In genomic region chr18:80244167-80244566, GRCh38 we compare ENCODE assay signal across 26 cellular contexts.
"Had no signal": no experiment of that assay in that cellular context is flagged by ENCODE, and none has a peak within 500 bp of the region (broad histone marks: within the 10 kb centered on the region; RNA-seq: fewer than 3 reads in every experiment).

No MANE protein-coding gene starts in this region.

- H3K4me1 Mint-ChIP-seq: activated CD4-positive, alpha-beta T cell treated with anti-CD3 and anti-CD28 coated beads, Interleukin-2, amount 10 ng/mL, durations not matched to agents 24 days and 14 days had no signal

- H3K27me3 ChIP-seq: adrenal gland, body of pancreas, SJCRH30 had no signal

- H3K36me3 ChIP-seq: adrenal gland, SJCRH30 had no signal

- H3K27ac Mint-ChIP-seq: activated CD4-positive, alpha-beta T cell treated with anti-CD3 and anti-CD28 coated beads, Interleukin-2, amount 10 ng/mL, durations not matched to agents 24 days and 14 days; activated naive CD4-positive, alpha-beta T cell treated with anti-CD3 and anti-CD28 coated beads for 36 hours; activated naive CD4-positive, alpha-beta T cell treated with anti-CD3 and anti-CD28 coated beads, Interleukin-2, amount 50 U/mL, for 72 hours; activated T-helper 1 cell treated with anti-CD3 and anti-CD28 coated beads, Interleukin-12 subunit alpha, Interleukin-12 subunit beta, Interleukin-2, Interleukin-4 antibody, amounts not matched to agents 30 ng/mL and 10 ng/mL and 1 ng/mL, durations not matched to agents 14 hours and 24 hours and 36 hours had no signal

- H3K4me1 ChIP-seq: SJCRH30 had no signal

- H3K27ac ChIP-seq: adrenal gland, body of pancreas, SJCRH30, SK-N-MC had no signal

- H3K36me3 Mint-ChIP-seq: activated naive CD4-positive, alpha-beta T cell treated with anti-CD3 and anti-CD28 coated beads, Interleukin-2, amount 50 U/mL, for 72 hours had no signal

- H3K9me3 ChIP-seq: adrenal gland, body of pancreas, SJCRH30 had no signal

- DNase-seq: activated CD4-positive, alpha-beta T cell treated with anti-CD3 and anti-CD28 coated beads, Interleukin-2, amount 10 ng/mL, durations not matched to agents 24 days and 14 days; activated CD4-positive, alpha-beta T cell treated with anti-CD3 and anti-CD28 coated beads, Interleukin-2, amount 50 U/mL, for 4 hours; activated CD8-positive, alpha-beta memory T cell treated with anti-CD3 and anti-CD28 coated beads, Interleukin-2, amount 50 U/mL, for 4 hours; activated gamma-delta T cell treated with Interleukin-2 at 50 U/mL for 16 hours; activated naive CD4-positive, alpha-beta T cell treated with anti-CD3 and anti-CD28 coated beads for 36 hours; activated T-cell treated with anti-CD3 and anti-CD28 coated beads for 4 hours; activated T-cell treated with anti-CD3 and anti-CD28 coated beads, Interleukin-2, amount 50 U/mL, for 4 hours; adrenal gland; body of pancreas; central memory CD4-positive, alpha-beta T cell; NCI-H1105 treated with DMSO at 0.1 percent for 48 hours; NCI-H1436; NCI-H1694; NCI-H1930; NCI-H2081 treated with DMSO at 0.1 percent for 48 hours; NCI-H226; NCI-H446 treated with DMSO at 0.1 percent for 48 hours; NCI-H524; NCI-H69; SHP77; SJCRH30; T1000 had no signal

- H3K4me3 ChIP-seq: adrenal gland, body of pancreas, K562, SJCRH30, SK-N-MC had no signal

- H3K9me3 Mint-ChIP-seq: activated CD4-positive, alpha-beta T cell treated with anti-CD3 and anti-CD28 coated beads, Interleukin-2, amount 10 ng/mL, durations not matched to agents 24 days and 14 days; activated naive CD4-positive, alpha-beta T cell treated with anti-CD3 and anti-CD28 coated beads for 36 hours; activated naive CD4-positive, alpha-beta T cell treated with anti-CD3 and anti-CD28 coated beads, Interleukin-2, amount 50 U/mL, for 72 hours; activated T-cell treated with anti-CD3 and anti-CD28 coated beads, Interleukin-2, amount 50 U/mL, for 4 hours; activated T-helper 1 cell treated with anti-CD3 and anti-CD28 coated beads, Interleukin-12 subunit alpha, Interleukin-12 subunit beta, Interleukin-2, Interleukin-4 antibody, amounts not matched to agents 30 ng/mL and 10 ng/mL and 1 ng/mL, durations not matched to agents 14 hours and 24 hours and 36 hours had no signal

- H3K4me3 Mint-ChIP-seq: activated CD4-positive, alpha-beta T cell treated with anti-CD3 and anti-CD28 coated beads, Interleukin-2, amount 10 ng/mL, durations not matched to agents 24 days and 14 days; activated naive CD4-positive, alpha-beta T cell treated with anti-CD3 and anti-CD28 coated beads for 36 hours; activated T-cell treated with anti-CD3 and anti-CD28 coated beads, Interleukin-2, amount 50 U/mL, for 4 hours; activated T-helper 1 cell treated with anti-CD3 and anti-CD28 coated beads, Interleukin-12 subunit alpha, Interleukin-12 subunit beta, Interleukin-2, Interleukin-4 antibody, amounts not matched to agents 30 ng/mL and 10 ng/mL and 1 ng/mL, durations not matched to agents 14 hours and 24 hours and 36 hours had no signal
